1 cellular context compared by ENCODE assay signal in the genomic region with DNA sequence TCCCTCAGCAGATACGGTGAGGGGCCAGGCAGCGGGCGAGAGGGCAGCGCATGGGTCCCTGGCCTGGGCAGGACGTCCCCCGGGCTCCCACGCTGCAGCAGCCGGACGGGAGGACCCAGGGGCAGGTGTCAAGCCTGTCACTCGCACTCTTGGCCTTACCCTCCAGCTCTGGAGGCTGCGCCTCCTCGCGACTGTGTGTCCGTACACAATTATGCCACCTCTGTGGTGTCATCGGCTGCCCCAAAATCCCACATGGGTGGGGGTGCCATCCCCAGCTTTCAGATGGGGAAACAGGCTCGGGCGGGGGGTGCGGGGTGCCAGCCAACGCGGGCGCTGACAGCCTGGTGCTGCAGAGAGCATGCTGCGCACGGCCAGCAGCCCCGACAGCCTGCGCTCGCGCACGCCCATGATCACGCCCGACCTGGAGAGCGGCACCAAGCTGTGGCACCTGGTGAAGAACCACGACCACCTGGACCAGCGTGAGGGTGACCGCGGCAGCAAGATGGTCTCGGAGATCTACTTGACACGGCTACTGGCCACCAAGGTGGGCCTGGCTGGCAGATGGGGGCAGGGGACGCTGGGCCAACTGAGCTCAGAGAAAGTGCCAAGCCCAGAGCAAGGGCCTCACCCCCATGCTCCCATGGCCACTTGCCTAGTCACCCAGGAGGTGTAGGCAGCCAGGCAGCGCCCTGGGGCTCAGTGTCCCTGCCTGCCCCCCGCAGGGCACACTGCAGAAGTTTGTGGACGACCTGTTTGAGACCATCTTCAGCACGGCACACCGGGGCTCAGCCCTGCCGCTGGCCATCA.
TF ChIP-seq lines count a peak whose summit lies in the region.

No MANE protein-coding gene starts in this region.

TF ChIP-seq in K562, 482 proteins besides CTCF, POLR2A, EP300 and RAD21:
- TF ChIP-seq, protein P1, sequence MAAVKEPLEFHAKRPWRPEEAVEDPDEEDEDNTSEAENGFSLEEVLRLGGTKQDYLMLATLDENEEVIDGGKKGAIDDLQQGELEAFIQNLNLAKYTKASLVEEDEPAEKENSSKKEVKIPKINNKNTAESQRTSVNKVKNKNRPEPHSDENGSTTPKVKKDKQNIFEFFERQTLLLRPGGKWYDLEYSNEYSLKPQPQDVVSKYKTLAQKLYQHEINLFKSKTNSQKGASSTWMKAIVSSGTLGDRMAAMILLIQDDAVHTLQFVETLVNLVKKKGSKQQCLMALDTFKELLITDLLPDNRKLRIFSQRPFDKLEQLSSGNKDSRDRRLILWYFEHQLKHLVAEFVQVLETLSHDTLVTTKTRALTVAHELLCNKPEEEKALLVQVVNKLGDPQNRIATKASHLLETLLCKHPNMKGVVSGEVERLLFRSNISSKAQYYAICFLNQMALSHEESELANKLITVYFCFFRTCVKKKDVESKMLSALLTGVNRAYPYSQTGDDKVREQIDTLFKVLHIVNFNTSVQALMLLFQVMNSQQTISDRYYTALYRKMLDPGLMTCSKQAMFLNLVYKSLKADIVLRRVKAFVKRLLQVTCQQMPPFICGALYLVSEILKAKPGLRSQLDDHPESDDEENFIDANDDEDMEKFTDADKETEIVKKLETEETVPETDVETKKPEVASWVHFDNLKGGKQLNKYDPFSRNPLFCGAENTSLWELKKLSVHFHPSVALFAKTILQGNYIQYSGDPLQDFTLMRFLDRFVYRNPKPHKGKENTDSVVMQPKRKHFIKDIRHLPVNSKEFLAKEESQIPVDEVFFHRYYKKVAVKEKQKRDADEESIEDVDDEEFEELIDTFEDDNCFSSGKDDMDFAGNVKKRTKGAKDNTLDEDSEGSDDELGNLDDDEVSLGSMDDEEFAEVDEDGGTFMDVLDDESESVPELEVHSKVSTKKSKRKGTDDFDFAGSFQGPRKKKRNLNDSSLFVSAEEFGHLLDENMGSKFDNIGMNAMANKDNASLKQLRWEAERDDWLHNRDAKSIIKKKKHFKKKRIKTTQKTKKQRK (IDR thresholded peaks at IDR 0.05; ENCODE audit: borderline replicate concordance, low read depth, low read length), result no peak
- no peak for TF ChIP-seq TCF7 (IDR thresholded peaks at IDR 0.05; ENCODE audit: borderline replicate concordance)
- TF ChIP-seq, protein P2, sequence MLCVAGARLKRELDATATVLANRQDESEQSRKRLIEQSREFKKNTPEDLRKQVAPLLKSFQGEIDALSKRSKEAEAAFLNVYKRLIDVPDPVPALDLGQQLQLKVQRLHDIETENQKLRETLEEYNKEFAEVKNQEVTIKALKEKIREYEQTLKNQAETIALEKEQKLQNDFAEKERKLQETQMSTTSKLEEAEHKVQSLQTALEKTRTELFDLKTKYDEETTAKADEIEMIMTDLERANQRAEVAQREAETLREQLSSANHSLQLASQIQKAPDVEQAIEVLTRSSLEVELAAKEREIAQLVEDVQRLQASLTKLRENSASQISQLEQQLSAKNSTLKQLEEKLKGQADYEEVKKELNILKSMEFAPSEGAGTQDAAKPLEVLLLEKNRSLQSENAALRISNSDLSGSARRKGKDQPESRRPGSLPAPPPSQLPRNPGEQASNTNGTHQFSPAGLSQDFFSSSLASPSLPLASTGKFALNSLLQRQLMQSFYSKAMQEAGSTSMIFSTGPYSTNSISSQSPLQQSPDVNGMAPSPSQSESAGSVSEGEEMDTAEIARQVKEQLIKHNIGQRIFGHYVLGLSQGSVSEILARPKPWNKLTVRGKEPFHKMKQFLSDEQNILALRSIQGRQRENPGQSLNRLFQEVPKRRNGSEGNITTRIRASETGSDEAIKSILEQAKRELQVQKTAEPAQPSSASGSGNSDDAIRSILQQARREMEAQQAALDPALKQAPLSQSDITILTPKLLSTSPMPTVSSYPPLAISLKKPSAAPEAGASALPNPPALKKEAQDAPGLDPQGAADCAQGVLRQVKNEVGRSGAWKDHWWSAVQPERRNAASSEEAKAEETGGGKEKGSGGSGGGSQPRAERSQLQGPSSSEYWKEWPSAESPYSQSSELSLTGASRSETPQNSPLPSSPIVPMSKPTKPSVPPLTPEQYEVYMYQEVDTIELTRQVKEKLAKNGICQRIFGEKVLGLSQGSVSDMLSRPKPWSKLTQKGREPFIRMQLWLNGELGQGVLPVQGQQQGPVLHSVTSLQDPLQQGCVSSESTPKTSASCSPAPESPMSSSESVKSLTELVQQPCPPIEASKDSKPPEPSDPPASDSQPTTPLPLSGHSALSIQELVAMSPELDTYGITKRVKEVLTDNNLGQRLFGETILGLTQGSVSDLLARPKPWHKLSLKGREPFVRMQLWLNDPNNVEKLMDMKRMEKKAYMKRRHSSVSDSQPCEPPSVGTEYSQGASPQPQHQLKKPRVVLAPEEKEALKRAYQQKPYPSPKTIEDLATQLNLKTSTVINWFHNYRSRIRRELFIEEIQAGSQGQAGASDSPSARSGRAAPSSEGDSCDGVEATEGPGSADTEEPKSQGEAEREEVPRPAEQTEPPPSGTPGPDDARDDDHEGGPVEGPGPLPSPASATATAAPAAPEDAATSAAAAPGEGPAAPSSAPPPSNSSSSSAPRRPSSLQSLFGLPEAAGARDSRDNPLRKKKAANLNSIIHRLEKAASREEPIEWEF (CRISPR knock-in tag; IDR thresholded peaks at IDR 0.05), result no peak
- no peak for TF ChIP-seq FOXM1 (IDR thresholded peaks at IDR 0.05; ENCODE audit: low read depth)
- no peak for TF ChIP-seq FOXM1 (CRISPR knock-in tag; IDR thresholded peaks at IDR 0.05; ENCODE audit: low read depth)
- peak; percentile 37 for TF ChIP-seq RBM22 (IDR thresholded peaks at IDR 0.05; ENCODE audit: low read depth, low read length, poor library complexity, severe bottlenecking)
- TF ChIP-seq ZNF253 (CRISPR knock-in tag; conservative IDR thresholded peaks at IDR 0.05), result no peak
